ENCODE assay signal across 16 cellular contexts in the genomic region with DNA sequence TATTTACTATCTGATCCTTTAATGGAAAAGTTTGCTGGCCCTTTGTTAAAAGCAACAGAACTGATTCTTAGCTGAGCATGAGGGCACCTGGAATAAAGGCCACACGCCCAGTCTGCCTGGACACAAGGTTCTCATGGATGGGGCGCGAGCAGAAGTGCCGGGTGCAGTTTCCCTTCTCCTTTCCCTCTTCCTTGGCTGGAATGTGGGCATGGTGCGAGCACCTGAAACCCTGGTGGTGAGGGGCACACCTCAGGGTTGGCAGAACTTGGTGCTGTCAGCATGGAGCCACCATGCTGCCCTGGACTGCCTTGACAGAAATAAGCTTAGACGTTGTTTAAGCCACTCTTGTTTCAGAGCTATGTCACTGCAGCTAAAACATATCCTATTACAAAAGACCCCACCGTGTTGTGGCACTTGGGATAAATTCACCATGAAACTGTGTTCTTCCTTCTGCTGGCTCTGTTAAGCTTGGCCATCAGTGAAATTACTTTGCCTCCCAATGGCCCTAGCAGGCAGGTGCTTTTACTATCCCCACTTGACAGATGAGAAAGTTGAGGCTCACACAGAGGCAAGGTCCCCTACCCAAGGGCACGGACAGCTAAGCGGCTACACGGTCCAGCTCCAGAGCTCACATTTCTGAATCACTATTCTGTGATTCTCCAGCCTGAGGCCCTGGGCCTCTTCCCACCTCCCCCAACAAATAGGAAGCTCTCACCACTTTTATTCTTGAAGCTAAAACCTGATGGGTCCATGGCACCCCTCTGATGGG.
DNase-seq lines count a peak whose midpoint lies in the region; ATAC-seq and TF ChIP-seq lines count a peak whose summit lies in the region.
"Had no signal": no experiment of that assay in that cellular context is flagged by ENCODE, and none has a peak within 500 bp of the region (broad histone marks: within the 10 kb centered on the region; RNA-seq: fewer than 3 reads in every experiment).

No MANE protein-coding gene starts in this region.

- peak; percentile 12 for ATAC-seq in GM18907 (IDR thresholded peaks at IDR 0.05; ENCODE audit: unreplicated experiment)
- ATAC-seq in HG02884 (IDR thresholded peaks at IDR 0.05; ENCODE audit: unreplicated experiment) = peak; percentile 17
- ATAC-seq in HG02852 (IDR thresholded peaks at IDR 0.05; ENCODE audit: unreplicated experiment) = no peak
- ATAC-seq in HG03196 (IDR thresholded peaks at IDR 0.05; ENCODE audit: unreplicated experiment) = no peak
- ATAC-seq: stimulated activated naive CD8-positive, alpha-beta T cell treated with anti-CD3 and anti-CD28 coated beads, Interleukin-15, Interleukin-2, amounts not matched to agents 100 U/mL and 50 U/mL, for 24 hours had no signal

- H3K9me3 Mint-ChIP-seq in activated naive CD8-positive, alpha-beta T cell (ENCODE audit: low read depth) = no peaks in the 10 kb centered on the region
- H3K9me3 Mint-ChIP-seq in nephron progenitor cell = no peaks in the 10 kb centered on the region

- no peak for TF ChIP-seq CTCF in nephron progenitor cell (IDR thresholded peaks at IDR 0.05)

- no peaks in the 10 kb centered on the region for H3K27me3 Mint-ChIP-seq in activated naive CD8-positive, alpha-beta T cell
- H3K27me3 Mint-ChIP-seq in nephron progenitor cell (ENCODE audit: low read depth, poor library complexity) = no peaks in the 10 kb centered on the region

- DNase-seq in nephron progenitor cell (no peak), NCI-H2227 (lab: John Stamatoyannopoulos, UW; ENCODE audit: unreplicated experiment) (no peak), CD1c-positive myeloid dendritic cell (ENCODE audit: extremely low spot score) (no peak)
- DNase-seq: activated CD4-positive, alpha-beta T cell treated with anti-CD3 and anti-CD28 coated beads for 4 hours; activated gamma-delta T cell; EL; HCEC 1CT; NCI-H1436 treated with DMSO at 0.1 percent for 48 hours; NCI-H69; stimulated activated CD4-positive, alpha-beta T cell treated with anti-CD3 and anti-CD28 coated beads, Interleukin-4, amount 100 ng/mL, for 24 hours; stimulated activated naive CD8-positive, alpha-beta T cell treated with anti-CD3 and anti-CD28 coated beads, Interleukin-15, Interleukin-2, amounts not matched to agents 100 U/mL and 50 U/mL, for 24 hours had no signal

- H3K4me3 Mint-ChIP-seq in activated naive CD8-positive, alpha-beta T cell = no peak overlapping the region
- H3K4me3 Mint-ChIP-seq in nephron progenitor cell = no peak overlapping the region

- H3K36me3 Mint-ChIP-seq in activated naive CD8-positive, alpha-beta T cell = peaks cover 17% of the 10 kb centered on the region
- no peaks in the 10 kb centered on the region for H3K36me3 Mint-ChIP-seq in nephron progenitor cell (ENCODE audit: low read depth)

- H3K4me1 Mint-ChIP-seq in activated naive CD8-positive, alpha-beta T cell (ENCODE audit: low read depth) = peaks cover 64% of the 10 kb centered on the region
- peaks cover 25% of the 10 kb centered on the region for H3K4me1 Mint-ChIP-seq in nephron progenitor cell

- H3K27ac Mint-ChIP-seq in activated naive CD8-positive, alpha-beta T cell = peak overlapping the region; percentile 41
- peak overlapping the region; percentile 79 for H3K27ac Mint-ChIP-seq in nephron progenitor cell

Comparison
In these comparisons a context has a peak if more than half of its experiments do, and no peak if none do; other contexts are left out.
1. ATAC-seq: peak in GM18907 (single experiment) and HG02884 (single experiment); none in HG02852 (single experiment) and HG03196 (single experiment).